ENCODE assay signal across 28 cellular contexts in genomic region chr11:130587658-130588057, GRCh38.
"Had no signal": no experiment of that assay in that cellular context is flagged by ENCODE, and none has a peak within 500 bp of the region (broad histone marks: within the 10 kb centered on the region; RNA-seq: fewer than 3 reads in every experiment).

No MANE protein-coding gene starts in this region.

- H3K4me3 ChIP-seq: pancreas, prostate gland, right atrium auricular region, right lobe of liver, sigmoid colon, stomach, thoracic aorta, thyroid gland, tibial nerve, upper lobe of left lung, uterus had no signal

- H3K4me3 Mint-ChIP-seq: naive thymus-derived CD4-positive, alpha-beta T cell; natural killer cell treated with Interleukin-12 subunit alpha and Interleukin-12 subunit beta and Interleukin-15 and Interleukin-18, amount 100 ng/mL, for 72 hours; nephron progenitor cell; neural crest cell; stimulated activated effector memory CD8-positive, alpha-beta T cell treated with anti-CD3 and anti-CD28 coated beads, Interleukin-12 subunit alpha, Interleukin-12 subunit beta, amount 100 ng/mL, for 72 hours; stimulated activated naive B cell treated with anti-CD40 and anti-IgM and Interleukin-4, amounts not matched to agents 10 μg/mL and 1 μg/mL and 100 μg/mL, for 72 hours; stimulated activated naive CD8-positive, alpha-beta T cell treated with anti-CD3 and anti-CD28 coated beads, Interleukin-15, Interleukin-2, amounts not matched to agents 100 ng/mL and 50 ng/mL, for 24 hours had no signal

- ATAC-seq: naive thymus-derived CD4-positive, alpha-beta T cell; pancreas; right lobe of liver; stimulated activated effector memory CD8-positive, alpha-beta T cell treated with anti-CD3 and anti-CD28 coated beads, Interleukin-12 subunit alpha, Interleukin-12 subunit beta, amount 100 ng/mL, for 72 hours; stimulated activated naive B cell treated with anti-CD40 and anti-IgM and Interleukin-4, amounts not matched to agents 10 μg/mL and 1 μg/mL and 100 μg/mL, for 72 hours had no signal

- H3K9me3 Mint-ChIP-seq: natural killer cell treated with Interleukin-12 subunit alpha and Interleukin-12 subunit beta and Interleukin-15 and Interleukin-18, amount 100 ng/mL, for 72 hours; stimulated activated effector memory CD8-positive, alpha-beta T cell treated with anti-CD3 and anti-CD28 coated beads, Interleukin-12 subunit alpha, Interleukin-12 subunit beta, amount 100 ng/mL, for 72 hours had no signal

- H3K27me3 ChIP-seq: neutrophil, pancreas, right atrium auricular region, right lobe of liver, sigmoid colon, stomach, thyroid gland, tibial nerve, upper lobe of left lung, uterus had no signal

- H3K4me1 ChIP-seq: pancreas, prostate gland, right lobe of liver, sigmoid colon, stomach, upper lobe of left lung, uterus had no signal

- H3K9me3 ChIP-seq: neutrophil, pancreas, prostate gland, right lobe of liver, thoracic aorta, thyroid gland, upper lobe of left lung, uterus had no signal

- DNase-seq: naive thymus-derived CD4-positive, alpha-beta T cell; nephron progenitor cell; nucleus accumbens; pancreas; retina; right lobe of liver; sigmoid colon; small intestine; stimulated activated CD4-positive, alpha-beta T cell treated with anti-CD3 and anti-CD28 coated beads, Interleukin-15, amount 100 ng/mL, for 24 hours; stimulated activated CD4-positive, alpha-beta T cell treated with anti-CD3 and anti-CD28 coated beads, Interleukin-2, amount 100 ng/mL, for 24 hours; stimulated activated CD4-positive, alpha-beta T cell treated with anti-CD3 and anti-CD28 coated beads, Interleukin-2, amount 100 ng/mL, for 48 hours; stimulated activated CD4-positive, alpha-beta T cell treated with anti-CD3 and anti-CD28 coated beads, Interleukin-4, amount 100 ng/mL, for 24 hours; stimulated activated naive B cell treated with anti-CD40 and anti-IgM and Interleukin-4, amounts not matched to agents 10 μg/mL and 1 μg/mL and 100 μg/mL, for 72 hours; stimulated activated naive CD4-positive, alpha-beta T cell treated with Interleukin-2 at 50 U/mL for 16 hours; stomach; thyroid gland; trophoblast cell; upper lobe of left lung; uterus had no signal

- H3K27ac ChIP-seq: neutrophil, pancreas, prostate gland, right atrium auricular region, right lobe of liver, sigmoid colon, stomach, thoracic aorta, thyroid gland, tibial nerve, upper lobe of left lung, uterus had no signal

- H3K27ac Mint-ChIP-seq: naive thymus-derived CD4-positive, alpha-beta T cell; natural killer cell treated with Interleukin-12 subunit alpha and Interleukin-12 subunit beta and Interleukin-15 and Interleukin-18, amount 100 ng/mL, for 72 hours; nephron progenitor cell; stimulated activated effector memory CD8-positive, alpha-beta T cell treated with anti-CD3 and anti-CD28 coated beads, Interleukin-12 subunit alpha, Interleukin-12 subunit beta, amount 100 ng/mL, for 72 hours; stimulated activated naive B cell treated with anti-CD40 and anti-IgM and Interleukin-4, amounts not matched to agents 10 μg/mL and 1 μg/mL and 100 μg/mL, for 72 hours; stimulated activated naive CD8-positive, alpha-beta T cell treated with anti-CD3 and anti-CD28 coated beads, Interleukin-15, Interleukin-2, amounts not matched to agents 100 ng/mL and 50 ng/mL, for 24 hours had no signal

- H3K36me3 ChIP-seq: neutrophil, pancreas, prostate gland, right atrium auricular region, right lobe of liver, sigmoid colon, stomach, thoracic aorta, thyroid gland, tibial nerve, upper lobe of left lung, uterus had no signal

- H3K4me1 Mint-ChIP-seq: stimulated activated effector memory CD8-positive, alpha-beta T cell treated with anti-CD3 and anti-CD28 coated beads, Interleukin-12 subunit alpha, Interleukin-12 subunit beta, amount 100 ng/mL, for 72 hours; stimulated activated naive B cell treated with anti-CD40 and anti-IgM and Interleukin-4, amounts not matched to agents 10 μg/mL and 1 μg/mL and 100 μg/mL, for 72 hours had no signal

- H3K36me3 Mint-ChIP-seq: naive thymus-derived CD4-positive, alpha-beta T cell; natural killer cell treated with Interleukin-12 subunit alpha and Interleukin-12 subunit beta and Interleukin-15 and Interleukin-18, amount 100 ng/mL, for 72 hours; stimulated activated effector memory CD8-positive, alpha-beta T cell treated with anti-CD3 and anti-CD28 coated beads, Interleukin-12 subunit alpha, Interleukin-12 subunit beta, amount 100 ng/mL, for 72 hours; stimulated activated naive B cell treated with anti-CD40 and anti-IgM and Interleukin-4, amounts not matched to agents 10 μg/mL and 1 μg/mL and 100 μg/mL, for 72 hours had no signal
